ENCODE assay signal across 18 cellular contexts in the genomic region with DNA sequence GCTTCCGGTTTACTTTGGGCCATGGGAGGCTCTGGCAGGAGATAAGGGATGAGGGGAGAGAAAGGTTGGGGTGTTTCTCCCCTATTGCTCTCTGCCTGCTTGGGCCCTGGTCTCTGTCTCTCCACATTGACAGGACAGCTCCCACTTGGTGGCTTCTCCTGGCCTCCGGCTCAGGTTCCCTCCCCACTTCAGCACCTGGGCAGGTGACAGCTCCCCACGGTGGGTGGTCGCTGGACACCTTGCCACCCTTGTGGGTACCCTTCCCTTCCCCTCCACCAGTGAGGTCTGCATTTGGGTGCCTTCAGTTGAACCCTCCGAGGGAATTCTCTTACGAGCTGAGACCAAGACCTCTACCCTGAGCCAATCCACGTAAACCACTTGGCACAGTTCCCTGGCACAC.
"Had no signal": no experiment of that assay in that cellular context is flagged by ENCODE, and none has a peak within 500 bp of the region (broad histone marks: within the 10 kb centered on the region; RNA-seq: fewer than 3 reads in every experiment).

No MANE protein-coding gene starts in this region.

- H3K36me3 ChIP-seq: gastrocnemius medialis, prostate gland, right atrium auricular region, tibial nerve had no signal

- H3K4me3 Mint-ChIP-seq: activated naive CD4-positive, alpha-beta T cell treated with anti-CD3 and anti-CD28 coated beads for 36 hours; activated T-cell treated with anti-CD3 and anti-CD28 coated beads, Interleukin-2, amount 50 U/mL, for 4 hours; dendritic cell treated with granulocyte-macrophage colony-stimulating factor and Interleukin-4, amounts not matched to agents 40 ng/mL and 50 ng/mL, for 4 days; neural crest cell; stimulated activated naive CD8-positive, alpha-beta T cell treated with anti-CD3 and anti-CD28 coated beads, Interleukin-15, Interleukin-2, amounts not matched to agents 100 ng/mL and 50 ng/mL, for 24 hours had no signal

- H3K9me3 Mint-ChIP-seq: activated naive CD4-positive, alpha-beta T cell treated with anti-CD3 and anti-CD28 coated beads for 36 hours; activated T-cell treated with anti-CD3 and anti-CD28 coated beads, Interleukin-2, amount 50 U/mL, for 4 hours; dendritic cell treated with granulocyte-macrophage colony-stimulating factor and Interleukin-4, amounts not matched to agents 40 ng/mL and 50 ng/mL, for 4 days; stimulated activated naive CD8-positive, alpha-beta T cell treated with anti-CD3 and anti-CD28 coated beads, Interleukin-15, Interleukin-2, amounts not matched to agents 100 ng/mL and 50 ng/mL, for 24 hours had no signal

- ATAC-seq: activated CD4-positive, CD25-positive, alpha-beta regulatory T cell treated with anti-CD3 and anti-CD28 coated beads, Interleukin-2, amount 50 U/mL, for 24 hours; activated T-cell treated with anti-CD3 and anti-CD28 coated beads, Interleukin-2, amount 50 U/mL, for 4 hours; gastrocnemius medialis; left ventricle myocardium superior had no signal

- H3K4me1 ChIP-seq: gastrocnemius medialis, prostate gland, right atrium auricular region, tibial nerve had no signal

- H3K4me3 ChIP-seq: gastrocnemius medialis, prostate gland, right atrium auricular region, tibial nerve had no signal

- H3K27ac Mint-ChIP-seq: activated naive CD4-positive, alpha-beta T cell treated with anti-CD3 and anti-CD28 coated beads for 36 hours; dendritic cell treated with granulocyte-macrophage colony-stimulating factor and Interleukin-4, amounts not matched to agents 40 ng/mL and 50 ng/mL, for 4 days; stimulated activated naive CD8-positive, alpha-beta T cell treated with anti-CD3 and anti-CD28 coated beads, Interleukin-15, Interleukin-2, amounts not matched to agents 100 ng/mL and 50 ng/mL, for 24 hours had no signal

- H3K9me3 ChIP-seq: gastrocnemius medialis, prostate gland, right atrium auricular region, tibial nerve had no signal

- H3K27ac ChIP-seq: epithelial cell of prostate, gastrocnemius medialis, prostate gland, right atrium auricular region, tibial nerve had no signal

- H3K27me3 ChIP-seq: gastrocnemius medialis, right atrium auricular region, tibial nerve had no signal

- DNase-seq: activated CD4-positive, alpha-beta T cell treated with anti-CD3 and anti-CD28 coated beads, Interleukin-2, amount 50 U/mL, for 1 hour; activated CD8-positive, alpha-beta memory T cell treated with anti-CD3 and anti-CD28 coated beads, Interleukin-2, amount 50 U/mL, for 4 hours; activated naive CD4-positive, alpha-beta T cell treated with anti-CD3 and anti-CD28 coated beads for 36 hours; activated T-cell treated with anti-CD3 and anti-CD28 coated beads, Interleukin-2, amount 50 U/mL, for 4 hours; gastrocnemius medialis; head of caudate nucleus; left ventricle myocardium superior; stimulated activated CD4-positive, alpha-beta T cell treated with anti-CD3 and anti-CD28 coated beads, Interleukin-2, amount 100 ng/mL, for 24 hours; T-helper 1 cell; T-helper 9 cell had no signal

- H3K27me3 Mint-ChIP-seq: stimulated activated naive CD8-positive, alpha-beta T cell treated with anti-CD3 and anti-CD28 coated beads, Interleukin-15, Interleukin-2, amounts not matched to agents 100 ng/mL and 50 ng/mL, for 24 hours had no signal
